Comparison of ENCODE assay signal across 6 cellular contexts in genomic region chr2:74441111-74441689, GRCh38. TPM values are rescaled to one million over a fixed set of nuclear protein-coding genes. Genes with fewer than 3 reads are reported as not detected.
DNase-seq lines count a peak whose midpoint lies in the region; ATAC-seq lines count a peak whose summit lies in the region.

No MANE protein-coding gene starts in this region.

- H3K27ac Mint-ChIP-seq in effector memory CD8-positive, alpha-beta T cell, result peak overlapping the region in 1 of 2 donors; percentile 68

- H3K4me1 Mint-ChIP-seq in effector memory CD8-positive, alpha-beta T cell (ENCODE audit: low read depth in 2 of 2), result peaks cover 8 to 10% of the 10 kb centered on the region in 2 donors

- no peak for ATAC-seq in effector memory CD8-positive, alpha-beta T cell (replicated peaks)
- ATAC-seq in sciatic nerve, result peak; percentile 18

- no peaks in the 10 kb centered on the region; the same call in 1 of the 2 replicates for H3K27me3 ChIP-seq in Karpas-422 (ENCODE audit: low read length)

- peak overlapping the region; percentile 89; the same call in 1 of the 2 replicates for H2AFZ ChIP-seq in Karpas-422 (ENCODE audit: low read length)

- H3K9me3 Mint-ChIP-seq in effector memory CD8-positive, alpha-beta T cell, result no peaks in the 10 kb centered on the region

- intact Hi-C loops in sciatic nerve (cut with DNase I), result no loop called here

- H3K36me3 Mint-ChIP-seq in effector memory CD8-positive, alpha-beta T cell (ENCODE audit: insufficient read depth), result peaks cover 4% of the 10 kb centered on the region

- no peak overlapping the region for H3K9ac ChIP-seq in Karpas-422 (ENCODE audit: low read length)

- peaks cover 23 to 58% of the 10 kb centered on the region in 2 donors for H3K27me3 Mint-ChIP-seq in effector memory CD8-positive, alpha-beta T cell

- H4K20me1 ChIP-seq in Karpas-422 (ENCODE audit: insufficient read depth, low read depth, low read length), result no peaks in the 10 kb centered on the region

- DNase-seq in Karpas-422 (no peak), sciatic nerve (ENCODE audit: low spot score) (peak; percentile 75), occipital lobe (lab: John Stamatoyannopoulos, UW) (no peak), NCI-H1092 treated with DMSO at 0.1 percent for 48 hours (lab: John Stamatoyannopoulos, UW) (no peak), HuH-7 (ENCODE audit: low spot score) (no peak)
- DNase-seq in effector memory CD8-positive, alpha-beta T cell, result no peak

- H3K9me3 ChIP-seq in Karpas-422 (ENCODE audit: low read length), result no peaks in the 10 kb centered on the region

- H3K9me2 ChIP-seq in Karpas-422 (replicated peaks; ENCODE audit: insufficient read depth, low read length), result no peaks in the 10 kb centered on the region

- H3K36me3 ChIP-seq in Karpas-422 (ENCODE audit: insufficient read depth, low read length), result no peaks in the 10 kb centered on the region

- 0 out of 2 replicates have a peak, but pooled peaks cover 2% of the 10 kb centered on the region for H3K79me2 ChIP-seq in Karpas-422 (ENCODE audit: low read length)

- H3K4me1 ChIP-seq in Karpas-422 (ENCODE audit: low read length), result peaks cover 56% of the 10 kb centered on the region

- H3K4me3 ChIP-seq in Karpas-422 (ENCODE audit: low read length), result no peak overlapping the region

- peak overlapping the region; percentile 71 for H3K4me2 ChIP-seq in Karpas-422 (ENCODE audit: low read depth, low read length, poor library complexity, severe bottlenecking)

- peak overlapping the region; percentile 54 to 75 for H3K4me3 Mint-ChIP-seq in effector memory CD8-positive, alpha-beta T cell

- no peak overlapping the region for H3K27ac ChIP-seq in Karpas-422 (ENCODE audit: low read length)

RNA-seq across cellular contexts. Expression of gene RTKN, which starts 0.5 kb away (rescaled TPM):
- 28.1 and 31.5 TPM in 2 replicates for total RNA-seq in Karpas-422 (2014; rRNA removed; shearing (Covaris generic); ENCODE audit: low replicate concordance)
- total RNA-seq in sciatic nerve (76.0 TPM), occipital lobe (6.7 TPM)

RNA-seq across cellular contexts. Expression of gene INO80B, which starts 13.7 kb away (rescaled TPM):
- total RNA-seq in Karpas-422 (2014; rRNA removed; shearing (Covaris generic); ENCODE audit: low replicate concordance), result 29.3 and 86.9 TPM in 2 replicates
- total RNA-seq in sciatic nerve (38.2 TPM), occipital lobe (15.3 TPM)

RNA-seq across cellular contexts. Expression of gene WBP1, which starts 17.0 kb away (rescaled TPM):
- total RNA-seq in Karpas-422 (2014; rRNA removed; shearing (Covaris generic); ENCODE audit: low replicate concordance), result 124 and 149 TPM in 2 replicates
- total RNA-seq in sciatic nerve (68.6 TPM), occipital lobe (23.6 TPM)

RNA-seq across cellular contexts. Expression of gene WDR54, which starts 19.7 kb away (rescaled TPM):
- 130 and 239 TPM in 2 replicates for total RNA-seq in Karpas-422 (2014; rRNA removed; shearing (Covaris generic); ENCODE audit: low replicate concordance)
- total RNA-seq in sciatic nerve, result 14.0 TPM
- total RNA-seq in occipital lobe, result 30.7 TPM

RNA-seq across cellular contexts. Expression of gene C2orf81, which starts 19.8 kb away (rescaled TPM):
- total RNA-seq in Karpas-422 (2014; rRNA removed; shearing (Covaris generic); ENCODE audit: low replicate concordance), result 3.8 and 7.6 TPM in 2 replicates
- total RNA-seq in sciatic nerve (4.4 TPM), occipital lobe (0.62 TPM)
